In the genomic region with DNA sequence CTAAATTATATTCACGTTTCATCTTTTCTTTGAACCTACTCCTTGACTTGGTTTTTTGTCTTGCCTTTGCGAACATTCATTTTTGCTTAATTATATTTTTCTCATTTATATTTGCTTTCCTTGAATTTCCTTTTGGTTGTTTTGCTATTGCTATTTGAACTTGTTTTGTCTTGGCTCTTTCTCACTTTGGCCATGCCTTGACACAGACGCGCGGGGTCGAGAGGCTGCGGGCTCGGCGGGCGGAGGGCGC, we compare ENCODE assay signal across 11 cellular contexts. TPM values are rescaled to one million over a fixed set of nuclear protein-coding genes. Genes with fewer than 3 reads are reported as not detected.
DNase-seq lines count a peak whose midpoint lies in the region; ATAC-seq and TF ChIP-seq lines count a peak whose summit lies in the region.
"Had no signal": no experiment of that assay in that cellular context is flagged by ENCODE, and none has a peak within 500 bp of the region (broad histone marks: within the 10 kb centered on the region; RNA-seq: fewer than 3 reads in every experiment).

No MANE protein-coding gene starts in this region.

- peaks cover 17% of the 10 kb centered on the region for H3K79me2 ChIP-seq in neural progenitor cell (ENCODE audit: low read depth)

- H3K4me3 Mint-ChIP-seq in neural progenitor cell = no peak overlapping the region
- H3K4me3 Mint-ChIP-seq: activated naive CD8-positive, alpha-beta T cell treated with anti-CD3 and anti-CD28 coated beads, Interleukin-2, amount 10 ng/mL, durations not matched to agents 7 days and 5 days; naive B cell; T-helper 17 cell had no signal

- peaks cover 2% of the 10 kb centered on the region for H3K27me3 Mint-ChIP-seq in neural progenitor cell (ENCODE audit: insufficient read depth, low read depth)
- H3K27me3 Mint-ChIP-seq: naive B cell, T-helper 17 cell had no signal

- H3K36me3 ChIP-seq in neural progenitor cell = no peaks in the 10 kb centered on the region

- peaks cover 9% of the 10 kb centered on the region for H3K4me1 Mint-ChIP-seq in neural progenitor cell
- H3K4me1 Mint-ChIP-seq: T-helper 17 cell had no signal

- TF ChIP-seq CTCF in AG04450 (IDR thresholded peaks at IDR 0.05; ENCODE audit: low read depth, low read length) = no peak
- no peak for TF ChIP-seq CTCF in LNCaP clone FGC (IDR thresholded peaks at IDR 0.05; ENCODE audit: control insufficient read depth, extremely low read depth, insufficient read depth)
- TF ChIP-seq CTCF in epithelial cell of esophagus (IDR thresholded peaks at IDR 0.05; ENCODE audit: insufficient read depth, low read depth, low read length, missing control alignments) = no peak
- TF ChIP-seq CTCF in neural progenitor cell (IDR thresholded peaks at IDR 0.05) = no peak

- peak overlapping the region; percentile 89 for H3K4me2 ChIP-seq in neural progenitor cell

- H3K9ac ChIP-seq in neural progenitor cell = peak overlapping the region; percentile 16

- no peaks in the 10 kb centered on the region for H4K20me1 ChIP-seq in neural progenitor cell (ENCODE audit: low read depth)

- no peak for ATAC-seq in stimulated activated naive CD8-positive, alpha-beta T cell treated with anti-CD3 and anti-CD28 coated beads, Interleukin-15, Interleukin-2, amounts not matched to agents 100 U/mL and 50 U/mL, for 24 hours

- CTCF ChIA-PET in AG04450 (lab: Charles Lee) = interaction anchor here (0.6 to 4.3 kb wide), 19 partner anchors 13 to 400 kb away, joined by 3 to 119 read pairs (median 6); a partner anchor contains a TSS

- DNase-seq in AG04450 (ENCODE audit: low read depth, low spot score) = no peak
- no peak for DNase-seq in LNCaP clone FGC (ENCODE audit: low read depth)
- no peak for DNase-seq in epithelial cell of esophagus (ENCODE audit: low read depth)
- DNase-seq in neural progenitor cell (ENCODE audit: low spot score) = no peak
- DNase-seq in stimulated activated naive CD8-positive, alpha-beta T cell treated with anti-CD3 and anti-CD28 coated beads, Interleukin-15, Interleukin-2, amounts not matched to agents 100 U/mL and 50 U/mL, for 24 hours = no peak
- no peak for DNase-seq in NCI-H1417 treated with DMSO at 0.1 percent for 48 hours (lab: John Stamatoyannopoulos, UW)
- DNase-seq in globus pallidus (ENCODE audit: low spot score) = no peak
- DNase-seq in AG08396 (ENCODE audit: low spot score) = no peak

- peak overlapping the region; percentile 76 for H3K4me3 ChIP-seq in AG04450 (ENCODE audit: low read depth, low read length)
- H3K4me3 ChIP-seq in LNCaP clone FGC (ENCODE audit: low read depth, low read length) = peak overlapping the region; percentile 69
- peak overlapping the region; percentile 69 for H3K4me3 ChIP-seq in epithelial cell of esophagus (ENCODE audit: low read length)
- H3K4me3 ChIP-seq in neural progenitor cell = peak overlapping the region; percentile 60

- no peaks in the 10 kb centered on the region for H3K9me3 Mint-ChIP-seq in neural progenitor cell
- H3K9me3 Mint-ChIP-seq: activated naive CD8-positive, alpha-beta T cell treated with anti-CD3 and anti-CD28 coated beads, Interleukin-2, amount 10 ng/mL, durations not matched to agents 7 days and 5 days; naive B cell had no signal

- H3K9me3 ChIP-seq in AG04450 (ENCODE audit: control insufficient read depth, insufficient read depth, low read length) = no peaks in the 10 kb centered on the region
- no peaks in the 10 kb centered on the region for H3K9me3 ChIP-seq in neural progenitor cell (ENCODE audit: low read depth)

- H3K27me3 ChIP-seq in AG04450 (ENCODE audit: control insufficient read depth, insufficient read depth, low read length) = no peaks in the 10 kb centered on the region
- no peaks in the 10 kb centered on the region for H3K27me3 ChIP-seq in neural progenitor cell

- H3K4me1 ChIP-seq in neural progenitor cell = peaks cover 23% of the 10 kb centered on the region

- peaks cover 10% of the 10 kb centered on the region for H3K36me3 Mint-ChIP-seq in neural progenitor cell
- H3K36me3 Mint-ChIP-seq: naive B cell had no signal

- H3K27ac Mint-ChIP-seq in neural progenitor cell = no peak overlapping the region
- H3K27ac Mint-ChIP-seq: activated naive CD8-positive, alpha-beta T cell treated with anti-CD3 and anti-CD28 coated beads, Interleukin-2, amount 10 ng/mL, durations not matched to agents 7 days and 5 days; naive B cell; T-helper 17 cell had no signal

- H3F3A ChIP-seq in neural progenitor cell (ENCODE audit: low read depth) = peaks cover 3% of the 10 kb centered on the region

- POLR2A ChIA-PET in AG04450 (lab: Yijun Ruan, JAX) = interaction anchor here (1.1 kb wide), 1 partner anchor 12 kb away, joined by 3 read pairs; no protein-coding TSS in a partner anchor

- H2AFZ ChIP-seq in neural progenitor cell (replicated peaks) = peak overlapping the region; percentile 78

- H3K27ac ChIP-seq in AG04450 (ENCODE audit: low read depth, low read length) = no peak overlapping the region
- H3K27ac ChIP-seq in neural progenitor cell = no peak overlapping the region

RNA-seq across cellular contexts. Expression of a gene that starts 7.1 kb away (rescaled TPM):
- 33.4 and 55.6 TPM in 2 replicates for polyA plus RNA-seq in AG04450 (2011; rRNA removed)
- polyA minus RNA-seq in AG04450 (2011; rRNA and poly(A)+ RNA removed) = 6.9 and 7.7 TPM in 2 replicates
- total RNA-seq in neural progenitor cell (ENCODE audit: low replicate concordance) = 23.4 and 33.7 TPM in 2 replicates
